ENCODE assay signal across 2 cellular contexts in the genomic region with DNA sequence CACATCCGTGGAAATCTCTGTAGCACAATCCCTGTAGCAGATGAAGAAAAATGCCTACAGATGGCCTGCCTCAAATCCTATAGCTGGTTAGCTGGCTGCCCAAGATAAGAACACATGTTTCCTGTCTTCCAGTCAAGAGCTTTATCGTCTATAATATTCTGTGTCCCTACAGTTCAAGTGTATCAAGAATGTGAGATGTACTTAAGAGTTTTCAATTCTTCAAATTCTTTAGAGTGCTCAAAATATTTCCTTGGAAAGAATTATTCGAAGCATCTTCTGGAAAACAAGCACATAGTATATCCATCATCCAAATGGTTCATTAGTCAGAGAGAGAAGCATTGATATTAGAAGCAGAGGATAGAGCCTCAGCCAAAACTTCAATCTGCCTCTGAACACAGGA.
TF ChIP-seq lines count a peak whose summit lies in the region.

No MANE protein-coding gene starts in this region.

TF ChIP-seq in liver, 16 proteins besides CTCF, POLR2A, EP300 and RAD21 (continued from another document):
- TF ChIP-seq, protein P1, sequence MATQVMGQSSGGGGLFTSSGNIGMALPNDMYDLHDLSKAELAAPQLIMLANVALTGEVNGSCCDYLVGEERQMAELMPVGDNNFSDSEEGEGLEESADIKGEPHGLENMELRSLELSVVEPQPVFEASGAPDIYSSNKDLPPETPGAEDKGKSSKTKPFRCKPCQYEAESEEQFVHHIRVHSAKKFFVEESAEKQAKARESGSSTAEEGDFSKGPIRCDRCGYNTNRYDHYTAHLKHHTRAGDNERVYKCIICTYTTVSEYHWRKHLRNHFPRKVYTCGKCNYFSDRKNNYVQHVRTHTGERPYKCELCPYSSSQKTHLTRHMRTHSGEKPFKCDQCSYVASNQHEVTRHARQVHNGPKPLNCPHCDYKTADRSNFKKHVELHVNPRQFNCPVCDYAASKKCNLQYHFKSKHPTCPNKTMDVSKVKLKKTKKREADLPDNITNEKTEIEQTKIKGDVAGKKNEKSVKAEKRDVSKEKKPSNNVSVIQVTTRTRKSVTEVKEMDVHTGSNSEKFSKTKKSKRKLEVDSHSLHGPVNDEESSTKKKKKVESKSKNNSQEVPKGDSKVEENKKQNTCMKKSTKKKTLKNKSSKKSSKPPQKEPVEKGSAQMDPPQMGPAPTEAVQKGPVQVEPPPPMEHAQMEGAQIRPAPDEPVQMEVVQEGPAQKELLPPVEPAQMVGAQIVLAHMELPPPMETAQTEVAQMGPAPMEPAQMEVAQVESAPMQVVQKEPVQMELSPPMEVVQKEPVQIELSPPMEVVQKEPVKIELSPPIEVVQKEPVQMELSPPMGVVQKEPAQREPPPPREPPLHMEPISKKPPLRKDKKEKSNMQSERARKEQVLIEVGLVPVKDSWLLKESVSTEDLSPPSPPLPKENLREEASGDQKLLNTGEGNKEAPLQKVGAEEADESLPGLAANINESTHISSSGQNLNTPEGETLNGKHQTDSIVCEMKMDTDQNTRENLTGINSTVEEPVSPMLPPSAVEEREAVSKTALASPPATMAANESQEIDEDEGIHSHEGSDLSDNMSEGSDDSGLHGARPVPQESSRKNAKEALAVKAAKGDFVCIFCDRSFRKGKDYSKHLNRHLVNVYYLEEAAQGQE (IDR thresholded peaks at IDR 0.05), result no peak

TF ChIP-seq in HepG2, 621 proteins besides CTCF, POLR2A, EP300 and RAD21 (continued from another document):
- TF ChIP-seq, protein P2, sequence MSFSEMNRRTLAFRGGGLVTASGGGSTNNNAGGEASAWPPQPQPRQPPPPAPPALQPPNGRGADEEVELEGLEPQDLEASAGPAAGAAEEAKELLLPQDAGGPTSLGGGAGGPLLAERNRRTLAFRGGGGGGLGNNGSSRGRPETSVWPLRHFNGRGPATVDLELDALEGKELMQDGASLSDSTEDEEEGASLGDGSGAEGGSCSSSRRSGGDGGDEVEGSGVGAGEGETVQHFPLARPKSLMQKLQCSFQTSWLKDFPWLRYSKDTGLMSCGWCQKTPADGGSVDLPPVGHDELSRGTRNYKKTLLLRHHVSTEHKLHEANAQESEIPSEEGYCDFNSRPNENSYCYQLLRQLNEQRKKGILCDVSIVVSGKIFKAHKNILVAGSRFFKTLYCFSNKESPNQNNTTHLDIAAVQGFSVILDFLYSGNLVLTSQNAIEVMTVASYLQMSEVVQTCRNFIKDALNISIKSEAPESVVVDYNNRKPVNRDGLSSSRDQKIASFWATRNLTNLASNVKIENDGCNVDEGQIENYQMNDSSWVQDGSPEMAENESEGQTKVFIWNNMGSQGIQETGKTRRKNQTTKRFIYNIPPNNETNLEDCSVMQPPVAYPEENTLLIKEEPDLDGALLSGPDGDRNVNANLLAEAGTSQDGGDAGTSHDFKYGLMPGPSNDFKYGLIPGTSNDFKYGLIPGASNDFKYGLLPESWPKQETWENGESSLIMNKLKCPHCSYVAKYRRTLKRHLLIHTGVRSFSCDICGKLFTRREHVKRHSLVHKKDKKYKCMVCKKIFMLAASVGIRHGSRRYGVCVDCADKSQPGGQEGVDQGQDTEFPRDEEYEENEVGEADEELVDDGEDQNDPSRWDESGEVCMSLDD (CRISPR knock-in tag; IDR thresholded peaks at IDR 0.05; ENCODE audit: borderline replicate concordance), result no peak
- TF ChIP-seq ZNF737 (CRISPR knock-in tag; IDR thresholded peaks at IDR 0.05; ENCODE audit: borderline replicate concordance) (no peak), MEF2D (CRISPR knock-in tag; IDR thresholded peaks at IDR 0.05) (no peak), CBX2 (IDR thresholded peaks at IDR 0.05; ENCODE audit: low read depth, low read length) (no peak), CBX2 (CRISPR knock-in tag; IDR thresholded peaks at IDR 0.05; ENCODE audit: low read depth) (no peak), ZNF766 (CRISPR knock-in tag; IDR thresholded peaks at IDR 0.05; ENCODE audit: borderline replicate concordance) (no peak), KAT2B (IDR thresholded peaks at IDR 0.05; ENCODE audit: borderline replicate concordance, low read depth, low read length) (no peak), FLYWCH1 (CRISPR knock-in tag; IDR thresholded peaks at IDR 0.05) (no peak), ZNF253 (CRISPR knock-in tag; IDR thresholded peaks at IDR 0.05; ENCODE audit: borderline replicate concordance) (no peak), ZFP36L1 (CRISPR knock-in tag; IDR thresholded peaks at IDR 0.05) (no peak), ZFP62 (CRISPR knock-in tag; IDR thresholded peaks at IDR 0.05) (no peak)
- TF ChIP-seq, protein P3, sequence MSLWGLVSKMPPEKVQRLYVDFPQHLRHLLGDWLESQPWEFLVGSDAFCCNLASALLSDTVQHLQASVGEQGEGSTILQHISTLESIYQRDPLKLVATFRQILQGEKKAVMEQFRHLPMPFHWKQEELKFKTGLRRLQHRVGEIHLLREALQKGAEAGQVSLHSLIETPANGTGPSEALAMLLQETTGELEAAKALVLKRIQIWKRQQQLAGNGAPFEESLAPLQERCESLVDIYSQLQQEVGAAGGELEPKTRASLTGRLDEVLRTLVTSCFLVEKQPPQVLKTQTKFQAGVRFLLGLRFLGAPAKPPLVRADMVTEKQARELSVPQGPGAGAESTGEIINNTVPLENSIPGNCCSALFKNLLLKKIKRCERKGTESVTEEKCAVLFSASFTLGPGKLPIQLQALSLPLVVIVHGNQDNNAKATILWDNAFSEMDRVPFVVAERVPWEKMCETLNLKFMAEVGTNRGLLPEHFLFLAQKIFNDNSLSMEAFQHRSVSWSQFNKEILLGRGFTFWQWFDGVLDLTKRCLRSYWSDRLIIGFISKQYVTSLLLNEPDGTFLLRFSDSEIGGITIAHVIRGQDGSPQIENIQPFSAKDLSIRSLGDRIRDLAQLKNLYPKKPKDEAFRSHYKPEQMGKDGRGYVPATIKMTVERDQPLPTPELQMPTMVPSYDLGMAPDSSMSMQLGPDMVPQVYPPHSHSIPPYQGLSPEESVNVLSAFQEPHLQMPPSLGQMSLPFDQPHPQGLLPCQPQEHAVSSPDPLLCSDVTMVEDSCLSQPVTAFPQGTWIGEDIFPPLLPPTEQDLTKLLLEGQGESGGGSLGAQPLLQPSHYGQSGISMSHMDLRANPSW (CRISPR knock-in tag; IDR thresholded peaks at IDR 0.05; ENCODE audit: borderline replicate concordance), result no peak
